In genomic region chr9:82651474-82651873, GRCh38 we compare ENCODE assay signal across 15 cellular contexts.
DNase-seq lines count a peak whose midpoint lies in the region; TF ChIP-seq lines count a peak whose summit lies in the region.
"Had no signal": no experiment of that assay in that cellular context is flagged by ENCODE, and none has a peak within 500 bp of the region (broad histone marks: within the 10 kb centered on the region; RNA-seq: fewer than 3 reads in every experiment).

No MANE protein-coding gene starts in this region.

- H3K23me2 ChIP-seq in H9 (ENCODE audit: insufficient read length, low read depth, low read length, poor library complexity, severe bottlenecking), result no peaks in the 10 kb centered on the region

- H3K4me3 Mint-ChIP-seq in H9 (no peak overlapping the region), osteocyte (ENCODE audit: unreplicated experiment) (no peak overlapping the region)
- H3K4me3 Mint-ChIP-seq: CD14-positive monocyte; CD8-positive, alpha-beta T cell had no signal

- no CpG with 5 or more reads among the region's 2 CpGs for WGBS in H9 (ENCODE audit: extremely low coverage, insufficient read length, low lambda C conversion rate)
- 96% methylated on average over 2 of the region's 2 CpGs for WGBS in mesenchymal stem cell
- 66 to 94% (median 83%) methylated on average over 2 of the region's 2 CpGs for WGBS in spleen, 5 donors

- H2AK5ac ChIP-seq in H9 (ENCODE audit: insufficient read length, low read length), result no peak overlapping the region
- no peak overlapping the region for H2AK5ac ChIP-seq in mesenchymal stem cell (ENCODE audit: low read length, severe bottlenecking)

- no peak overlapping the region for H3K4me3 ChIP-seq in mesenchymal stem cell (ENCODE audit: insufficient read depth in 1 of 2, low read depth in 1 of 2, low read length in 2 of 2)
- H3K4me3 ChIP-seq in spleen, result no peak overlapping the region
- H3K4me3 ChIP-seq: A549 had no signal

- no peaks in the 10 kb centered on the region for H3K27me3 Mint-ChIP-seq in H9 (ENCODE audit: low read depth)
- H3K27me3 Mint-ChIP-seq in osteocyte (ENCODE audit: unreplicated experiment), result peaks cover 9% of the 10 kb centered on the region

- no peaks in the 10 kb centered on the region for H3K79me2 ChIP-seq in H9 (ENCODE audit: insufficient read depth, low read length)

- H3K9me3 Mint-ChIP-seq in H9 (peaks cover 6 to 8% of the 10 kb centered on the region in 2 experiments), osteocyte (ENCODE audit: unreplicated experiment) (peaks cover 15% of the 10 kb centered on the region)

- H2BK20ac ChIP-seq in H9 (ENCODE audit: low read depth, low read length, poor library complexity, severe bottlenecking), result no peak overlapping the region

- no peak overlapping the region for H3K9ac ChIP-seq in H9 (ENCODE audit: extremely low read depth, insufficient read length, low read length)
- H3K9ac ChIP-seq in mesenchymal stem cell (ENCODE audit: low read length), result no peak overlapping the region

- H2BK5ac ChIP-seq in H9 (ENCODE audit: insufficient read length, low read length) (no peak overlapping the region), mesenchymal stem cell (ENCODE audit: low read depth, low read length, poor library complexity, severe bottlenecking) (no peak overlapping the region)

- H3K36me3 Mint-ChIP-seq in H9 (ENCODE audit: insufficient read depth in 1 of 3, low read depth in 3 of 3), result peaks cover 1 to 11% (median 3%) of the 10 kb centered on the region in 3 experiments; a peak in 4 of 7 replicates
- peaks cover 2% of the 10 kb centered on the region for H3K36me3 Mint-ChIP-seq in osteocyte (ENCODE audit: unreplicated experiment)
- H3K36me3 Mint-ChIP-seq: CD14-positive monocyte; CD8-positive, alpha-beta T cell had no signal

- H3K27ac Mint-ChIP-seq in H9 (no peak overlapping the region), osteocyte (ENCODE audit: unreplicated experiment) (no peak overlapping the region)
- H3K27ac Mint-ChIP-seq: CD14-positive monocyte; CD8-positive, alpha-beta T cell had no signal

- H3K27me3 ChIP-seq in H9 (ENCODE audit: insufficient read depth, low read length) (no peaks in the 10 kb centered on the region), mesenchymal stem cell (ENCODE audit: control insufficient read depth in 1 of 2, insufficient read depth in 1 of 2, low read length in 2 of 2) (no peaks in the 10 kb centered on the region), spleen (replicated peaks in 1 of 7) (no peaks in the 10 kb centered on the region)

- H3K79me1 ChIP-seq in H9 (ENCODE audit: insufficient read depth, low read depth, low read length, poor library complexity, severe bottlenecking), result no peaks in the 10 kb centered on the region
- H3K79me1 ChIP-seq in mesenchymal stem cell (replicated peaks; ENCODE audit: low read length, poor library complexity, severe bottlenecking), result no peaks in the 10 kb centered on the region

- H4K91ac ChIP-seq in H9 (ENCODE audit: insufficient read length, low read depth, low read length) (no peak overlapping the region), mesenchymal stem cell (ENCODE audit: low read length) (no peak overlapping the region)

- H3K4me1 Mint-ChIP-seq in H9 (peaks cover 5 to 7% of the 10 kb centered on the region in 2 experiments; a peak in 3 of 4 replicates), osteocyte (ENCODE audit: unreplicated experiment) (no peaks in the 10 kb centered on the region)
- H3K4me1 Mint-ChIP-seq: CD14-positive monocyte had no signal

- H3K23ac ChIP-seq in H9 (ENCODE audit: insufficient read length, low read depth, low read length) (no peak overlapping the region), mesenchymal stem cell (ENCODE audit: low read length in 2 of 2) (no peak overlapping the region)

- no peaks in the 10 kb centered on the region for H3K9me3 ChIP-seq in H9 (ENCODE audit: control insufficient read depth, low read depth, low read length)
- H3K9me3 ChIP-seq in mesenchymal stem cell (ENCODE audit: control insufficient read depth, low read length), result peaks cover 30% of the 10 kb centered on the region
- H3K9me3 ChIP-seq in spleen, result peaks cover 0 to 34% (median 29%) of the 10 kb centered on the region in 8 donors
- H3K9me3 ChIP-seq: A549 had no signal

- no peak overlapping the region for H3K4me2 ChIP-seq in H9 (ENCODE audit: insufficient read depth, insufficient read length, low read length)
- H3K4me2 ChIP-seq in mesenchymal stem cell (ENCODE audit: low read length, poor library complexity, severe bottlenecking), result no peak overlapping the region
- H3K4me2 ChIP-seq: A549 had no signal

- H4K8ac ChIP-seq in H9 (replicated peaks; ENCODE audit: insufficient read length, low read depth, low read length) (no peak overlapping the region), mesenchymal stem cell (ENCODE audit: low read length) (peak overlapping the region; percentile 49)

- no peak overlapping the region for H3K56ac ChIP-seq in H9 (ENCODE audit: insufficient read length, low read depth, low read length)

- H3K36me3 ChIP-seq in mesenchymal stem cell (ENCODE audit: control insufficient read depth in 1 of 2, insufficient read depth in 2 of 2, low read depth in 1 of 2, low read length in 2 of 2) (no peaks in the 10 kb centered on the region), spleen (no peaks in the 10 kb centered on the region)

- TF ChIP-seq CTCF in H9 (conservative IDR thresholded peaks at IDR 0.05) (no peak), spleen (IDR thresholded peaks at IDR 0.05 in 8 of 11, conservative IDR thresholded peaks at IDR 0.05 in 3 of 11) (no peak), osteocyte (IDR thresholded peaks at IDR 0.05) (no peak)

- H4K20me1 ChIP-seq in H9 (ENCODE audit: control insufficient read depth, insufficient read depth, insufficient read length), result no peaks in the 10 kb centered on the region

- H3K27ac ChIP-seq in H9 (ENCODE audit: insufficient read length, low read depth, low read length) (no peak overlapping the region), mesenchymal stem cell (ENCODE audit: low read length, poor library complexity, severe bottlenecking) (no peak overlapping the region), spleen (no peak overlapping the region)
- H3K27ac ChIP-seq: A549 had no signal

- H2AFZ ChIP-seq in H9 (ENCODE audit: low read length), result no peak overlapping the region
- H2AFZ ChIP-seq in mesenchymal stem cell (ENCODE audit: low read depth, low read length), result no peak overlapping the region

- intact Hi-C loops in spleen (cut with DNase I; ENCODE audit: low total_unique reads), result loop anchor here (10.0 kb wide), 1 partner anchor 63 kb away; no protein-coding TSS in a partner anchor

- H2BK12ac ChIP-seq in H9 (ENCODE audit: insufficient read length, low read depth, low read length) (no peak overlapping the region), mesenchymal stem cell (ENCODE audit: low read length in 2 of 2) (no peak overlapping the region)

- no peak overlapping the region for H4K5ac ChIP-seq in H9 (ENCODE audit: insufficient read length, low read depth, low read length)

- H3T11ph ChIP-seq in H9 (ENCODE audit: low read length), result no peak overlapping the region

- H3K18ac ChIP-seq in H9 (ENCODE audit: insufficient read length, low read depth, low read length), result no peak overlapping the region
- no peak overlapping the region for H3K18ac ChIP-seq in mesenchymal stem cell (ENCODE audit: low read depth in 1 of 2, low read length in 2 of 2)

- no peaks in the 10 kb centered on the region; the same call in 1 of the 2 replicates for H3K4me1 ChIP-seq in H9 (ENCODE audit: insufficient read depth, low read length)
- H3K4me1 ChIP-seq in mesenchymal stem cell (ENCODE audit: control insufficient read depth, insufficient read depth, low read depth, low read length), result no peaks in the 10 kb centered on the region
- H3K4me1 ChIP-seq in spleen, result no peaks in the 10 kb centered on the region
- H3K4me1 ChIP-seq: A549 had no signal

- no peak overlapping the region for H2BK15ac ChIP-seq in H9 (ENCODE audit: low read depth, low read length)
- H2BK15ac ChIP-seq in mesenchymal stem cell (ENCODE audit: low read depth, poor library complexity, severe bottlenecking), result no peak overlapping the region

- no peak for TF ChIP-seq POLR2A in spleen (IDR thresholded peaks at IDR 0.05)

- peak; percentile 37 for DNase-seq in H9
- DNase-seq in mesenchymal stem cell, result no peak
- peak; percentile 37 for DNase-seq in spleen
- no peak for DNase-seq in osteocyte (ENCODE audit: extremely low spot score, unreplicated experiment)
- DNase-seq in anterior cingulate cortex (lab: John Stamatoyannopoulos, UW), result no peak
- DNase-seq in LoVo (ENCODE audit: low spot score), result no peak
- DNase-seq: CD8-positive, alpha-beta T cell; COR-L47; DMS153; DMS79 treated with DMSO at 0.1 percent for 48 hours; EL; GDM1; IMR-90 had no signal

- H2BK120ac ChIP-seq in H9 (ENCODE audit: low read depth, low read length, poor library complexity, severe bottlenecking) (no peak overlapping the region), mesenchymal stem cell (ENCODE audit: low read depth, low read length) (no peak overlapping the region)

- H3K14ac ChIP-seq in H9 (ENCODE audit: insufficient read depth, low read length), result no peak overlapping the region
- no peak overlapping the region for H3K14ac ChIP-seq in mesenchymal stem cell (ENCODE audit: low read length in 2 of 2)

- H3K4ac ChIP-seq in H9 (ENCODE audit: low read depth, low read length) (no peak overlapping the region), mesenchymal stem cell (ENCODE audit: low read depth in 1 of 2, low read length in 2 of 2) (no peak overlapping the region)

Comparison
In these comparisons a context has a peak if more than half of its experiments do, and no peak if none do; other contexts are left out.
1. DNase-seq: peak in H9 (single experiment) and spleen (single experiment); none in mesenchymal stem cell (single experiment), osteocyte (single experiment), anterior cingulate cortex (0 of 58) and LoVo (single experiment).